ENCODE assay signal across 12 cellular contexts in genomic region chr5:150140830-150141229, GRCh38. TPM values are rescaled to one million over a fixed set of nuclear protein-coding genes. Genes with fewer than 3 reads are reported as not detected.
A peak's percentile ranks its signal among the peaks of the same experiment; 100 is the strongest.
DNase-seq lines count a peak whose midpoint lies in the region; ATAC-seq and TF ChIP-seq lines count a peak whose summit lies in the region.
"Had no signal": no experiment of that assay in that cellular context is flagged by ENCODE, and none has a peak within 500 bp of the region (broad histone marks: within the 10 kb centered on the region; RNA-seq: fewer than 3 reads in every experiment).

No MANE protein-coding gene starts in this region.

- H3K36me3 ChIP-seq in Peyer's patch (no peaks in the 10 kb centered on the region), upper lobe of right lung (no peaks in the 10 kb centered on the region)

- H3K36me3 Mint-ChIP-seq in endothelial cell (ENCODE audit: low read depth, unreplicated experiment) (peaks cover 14% of the 10 kb centered on the region), nephron progenitor cell (ENCODE audit: low read depth) (peaks cover 2% of the 10 kb centered on the region)
- H3K36me3 Mint-ChIP-seq in activated T-helper 17 cell treated with anti-CD3 and anti-CD28 coated beads, Interleukin-2, amount 50 U/mL, for 72 hours (ENCODE audit: low read depth), result no peaks in the 10 kb centered on the region

- H3K27ac Mint-ChIP-seq in endothelial cell (ENCODE audit: unreplicated experiment), result peak overlapping the region; percentile 86
- peak overlapping the region; percentile 32 for H3K27ac Mint-ChIP-seq in nephron progenitor cell
- H3K27ac Mint-ChIP-seq in activated T-helper 17 cell treated with anti-CD3 and anti-CD28 coated beads, Interleukin-2, amount 50 U/mL, for 72 hours, result no peak overlapping the region

- DNase-seq in Peyer's patch, result no peak
- no peak for DNase-seq in endothelial cell (ENCODE audit: low spot score)
- DNase-seq in nephron progenitor cell, result no peak
- no peak for DNase-seq in upper lobe of right lung
- DNase-seq in globus pallidus (ENCODE audit: low spot score), result no peak
- DNase-seq in Kasumi-1 (lab: John Stamatoyannopoulos, UW), result no peak
- DNase-seq: activated T-cell treated with anti-CD3 and anti-CD28 coated beads, Interleukin-2, amount 50 U/mL, for 4 hours; effector memory CD4-positive, alpha-beta T cell; NCI-H1436; retina; stimulated activated CD8-positive, alpha-beta memory T cell treated with anti-CD3 and anti-CD28 coated beads, Interleukin-4, amount 100 ng/mL, for 48 hours had no signal

- intact Hi-C loops in upper lobe of right lung (cut with DNase I), result no loop called here

- H3K4me3 Mint-ChIP-seq in endothelial cell (ENCODE audit: unreplicated experiment), result peak overlapping the region; percentile 47
- H3K4me3 Mint-ChIP-seq in nephron progenitor cell, result no peak overlapping the region
- no peak overlapping the region for H3K4me3 Mint-ChIP-seq in activated T-helper 17 cell treated with anti-CD3 and anti-CD28 coated beads, Interleukin-2, amount 50 U/mL, for 72 hours
- H3K4me3 Mint-ChIP-seq: activated T-cell treated with anti-CD3 and anti-CD28 coated beads, Interleukin-2, amount 50 U/mL, for 4 hours had no signal

- H3K4me1 ChIP-seq in Peyer's patch (peaks cover 0 to 76% (median 0%) of the 10 kb centered on the region in 4 donors), upper lobe of right lung (peaks cover 78% of the 10 kb centered on the region)

- H3K27me3 Mint-ChIP-seq in endothelial cell (ENCODE audit: unreplicated experiment) (peaks cover 21% of the 10 kb centered on the region), nephron progenitor cell (ENCODE audit: low read depth, poor library complexity) (peaks cover 9% of the 10 kb centered on the region)
- peaks cover 5% of the 10 kb centered on the region for H3K27me3 Mint-ChIP-seq in activated T-helper 17 cell treated with anti-CD3 and anti-CD28 coated beads, Interleukin-2, amount 50 U/mL, for 72 hours

- TF ChIP-seq CTCF in Peyer's patch (IDR thresholded peaks at IDR 0.05) (no peak), endothelial cell (IDR thresholded peaks at IDR 0.05; ENCODE audit: unreplicated experiment) (no peak), nephron progenitor cell (IDR thresholded peaks at IDR 0.05) (no peak), upper lobe of right lung (IDR thresholded peaks at IDR 0.05) (no peak)

- TF ChIP-seq POLR2A in Peyer's patch (IDR thresholded peaks at IDR 0.05), result no peak

- H3K4me1 Mint-ChIP-seq in endothelial cell (ENCODE audit: unreplicated experiment) (peaks cover 73% of the 10 kb centered on the region), nephron progenitor cell (peaks cover 100% of the 10 kb centered on the region)
- H3K4me1 Mint-ChIP-seq in activated T-helper 17 cell treated with anti-CD3 and anti-CD28 coated beads, Interleukin-2, amount 50 U/mL, for 72 hours, result no peaks in the 10 kb centered on the region

- no peak for ATAC-seq in upper lobe of right lung
- ATAC-seq in activated T-helper 17 cell treated with anti-CD3 and anti-CD28 coated beads, Interleukin-2, amount 50 U/mL, for 72 hours (replicated peaks), result no peak
- ATAC-seq: activated T-cell treated with anti-CD3 and anti-CD28 coated beads, Interleukin-2, amount 50 U/mL, for 4 hours had no signal

- H3K27me3 ChIP-seq in Peyer's patch (no peaks in the 10 kb centered on the region), upper lobe of right lung (no peaks in the 10 kb centered on the region)

- H3K9me3 ChIP-seq in Peyer's patch, result no peaks in the 10 kb centered on the region
- H3K9me3 ChIP-seq in upper lobe of right lung, result no peaks in the 10 kb centered on the region

- peak overlapping the region; percentile 62 to 84 (median 76) for H3K27ac ChIP-seq in Peyer's patch
- H3K27ac ChIP-seq in upper lobe of right lung, result peak overlapping the region; percentile 76

- H3K4me3 ChIP-seq in Peyer's patch (no peak overlapping the region), upper lobe of right lung (no peak overlapping the region)

- H3K9me3 Mint-ChIP-seq in endothelial cell (ENCODE audit: unreplicated experiment), result no peaks in the 10 kb centered on the region
- H3K9me3 Mint-ChIP-seq in nephron progenitor cell, result no peaks in the 10 kb centered on the region
- no peaks in the 10 kb centered on the region for H3K9me3 Mint-ChIP-seq in activated T-helper 17 cell treated with anti-CD3 and anti-CD28 coated beads, Interleukin-2, amount 50 U/mL, for 72 hours
- H3K9me3 Mint-ChIP-seq: activated T-cell treated with anti-CD3 and anti-CD28 coated beads, Interleukin-2, amount 50 U/mL, for 4 hours had no signal

RNA-seq across cellular contexts. Expression of gene PDGFRB, which starts 14.8 kb away (rescaled TPM):
- 10 to 100 TPM; 17.5 to 87.5 (median 31.2) TPM for total RNA-seq in Peyer's patch
- total RNA-seq in endothelial cell (ENCODE audit: unreplicated experiment), result 23.7 TPM
- 120 TPM for total RNA-seq in upper lobe of right lung
- under 1 TPM; 0.26 to 0.76 TPM for total RNA-seq in activated T-helper 17 cell treated with anti-CD3 and anti-CD28 coated beads, Interleukin-2, amount 50 U/mL, for 72 hours

RNA-seq across cellular contexts. Expression of gene CDX1, which starts 25.7 kb away (rescaled TPM):
- 100 to 1,000 TPM; 177 to 429 (median 370) TPM for total RNA-seq in Peyer's patch
- 0.59 TPM for total RNA-seq in endothelial cell (ENCODE audit: unreplicated experiment)
- total RNA-seq in upper lobe of right lung, result not detected
- not detected for total RNA-seq in activated T-helper 17 cell treated with anti-CD3 and anti-CD28 coated beads, Interleukin-2, amount 50 U/mL, for 72 hours

RNA-seq across cellular contexts. Expression of gene SLC6A7, which starts 49.0 kb away (rescaled TPM):
- 10 to 100 TPM; 12.3 to 41.6 (median 19.9) TPM for total RNA-seq in Peyer's patch
- total RNA-seq in endothelial cell (ENCODE audit: unreplicated experiment), result not detected
- total RNA-seq in upper lobe of right lung, result not detected
- not detected for total RNA-seq in activated T-helper 17 cell treated with anti-CD3 and anti-CD28 coated beads, Interleukin-2, amount 50 U/mL, for 72 hours
- total RNA-seq: activated T-cell treated with anti-CD3 and anti-CD28 coated beads, Interleukin-2, amount 50 U/mL, for 4 hours had no signal

RNA-seq across cellular contexts. Expression of gene CSF1R, which starts 54.5 kb away (rescaled TPM):
- total RNA-seq in Peyer's patch (10 to 100 TPM in 3 of 4 donors, 1 to 10 TPM in 1; 2.1 to 24.8 (median 13.5) TPM), endothelial cell (ENCODE audit: unreplicated experiment) (2.7 TPM), upper lobe of right lung (48.7 TPM)
- total RNA-seq in activated T-helper 17 cell treated with anti-CD3 and anti-CD28 coated beads, Interleukin-2, amount 50 U/mL, for 72 hours, result 1 to 10 TPM in 1 of 2 donors, under 1 TPM in 1; 0.87 to 2.8 TPM

Comparison
In these comparisons a context has a peak if more than half of its experiments do, and no peak if none do; other contexts are left out.
1. RNA of gene PDGFRB, which starts 14.8 kb away (total RNA-seq): 120 TPM in upper lobe of right lung (single experiment), 17.5 to 87.5 TPM in Peyer's patch and 23.7 TPM in endothelial cell (single experiment); 0.26 to 0.76 TPM in activated T-helper 17 cell treated with anti-CD3 and anti-CD28 coated beads, Interleukin-2, amount 50 U/mL, for 72 hours; every median in the first group is over 10 times any median in the second.
2. RNA of gene CDX1, which starts 25.7 kb away (total RNA-seq): 177 to 429 TPM in Peyer's patch; 0.59 TPM in endothelial cell (single experiment), not detected in upper lobe of right lung (single experiment) and not detected in activated T-helper 17 cell treated with anti-CD3 and anti-CD28 coated beads, Interleukin-2, amount 50 U/mL, for 72 hours; every median in the first group is over 100 times any median in the second.
3. RNA of gene SLC6A7, which starts 49.0 kb away (total RNA-seq): 12.3 to 41.6 TPM in Peyer's patch; not detected in upper lobe of right lung (single experiment), not detected in endothelial cell (single experiment) and not detected in activated T-helper 17 cell treated with anti-CD3 and anti-CD28 coated beads, Interleukin-2, amount 50 U/mL, for 72 hours; every median in the first group is over 10 times any median in the second.